ENCODE assay signal across 30 cellular contexts in genomic region chr11:14793546-14793945, GRCh38.
DNase-seq lines count a peak whose midpoint lies in the region; ATAC-seq, FAIRE-seq and TF ChIP-seq lines count a peak whose summit lies in the region.
"Had no signal": no experiment of that assay in that cellular context is flagged by ENCODE, and none has a peak within 500 bp of the region (broad histone marks: within the 10 kb centered on the region; RNA-seq: fewer than 3 reads in every experiment).

No MANE protein-coding gene starts in this region.

- no peaks in the 10 kb centered on the region for H3K9me1 ChIP-seq in K562 (ENCODE audit: control insufficient read depth, insufficient read depth, low read length)

- TF ChIP-seq CTCF in SK-N-SH (IDR thresholded peaks at IDR 0.05): no peak
- no peak for TF ChIP-seq CTCF in K562 (IDR thresholded peaks at IDR 0.05 in 2 of 3, conservative IDR thresholded peaks at IDR 0.05 in 1 of 3; ENCODE audit: insufficient read depth in 2 of 3, low read depth in 1 of 3, low read length in 3 of 3)
- no peak for TF ChIP-seq CTCF in Calu3 (IDR thresholded peaks at IDR 0.05; ENCODE audit: unreplicated experiment)

- H3K36me3 ChIP-seq in SK-N-SH (replicated peaks in 1 of 2; ENCODE audit: control insufficient read depth in 1 of 2, insufficient read depth in 2 of 2, low read length in 1 of 2) (no peaks in the 10 kb centered on the region), K562 (ENCODE audit: control insufficient read depth, insufficient read depth, low read length) (peaks cover 8% of the 10 kb centered on the region; the same call in 2 of the 3 replicates)
- H3K36me3 ChIP-seq: SJSA1 had no signal

- intact Hi-C loops in K562 (cut with micrococcal nuclease): loop anchor here (10.0 kb wide), 1 partner anchor 281 kb away; the partner anchor contains the start of gene CALCB
- intact Hi-C loops in Calu3 (cut with micrococcal nuclease; ENCODE audit: unreplicated experiment): loop anchor here (5.0 kb wide), 1 partner anchor 414 kb away; no protein-coding TSS in a partner anchor

- H3K27me3 Mint-ChIP-seq in Calu3 (ENCODE audit: unreplicated experiment): no peaks in the 10 kb centered on the region

- H3K27me3 ChIP-seq in SK-N-SH (ENCODE audit: insufficient read depth) (no peaks in the 10 kb centered on the region), K562 (ENCODE audit: control insufficient read depth in 2 of 2, insufficient read depth in 2 of 2, low read length in 2 of 2) (no peaks in the 10 kb centered on the region)
- H3K27me3 ChIP-seq: SJSA1 had no signal

- POLR2A ChIA-PET in SK-N-SH (lab: Yijun Ruan, JAX) (no interaction called here), K562 (lab: Yijun Ruan, JAX) (no interaction called here)

- WGBS in SK-N-SH (ENCODE audit: low lambda C conversion rate): 47% methylated on average over 2 of the region's 2 CpGs
- 38% methylated on average over 2 of the region's 2 CpGs for WGBS in K562 (ENCODE audit: insufficient coverage, low coverage, missing lambda C conversion rate)

- H3K4me1 Mint-ChIP-seq in Calu3 (ENCODE audit: low read depth, unreplicated experiment): no peaks in the 10 kb centered on the region
- H3K4me1 Mint-ChIP-seq: B cell had no signal

- in situ Hi-C loops in K562 (cut with MboI): no loop called here

- H3K79me2 ChIP-seq in SK-N-SH (ENCODE audit: insufficient read depth) (no peaks in the 10 kb centered on the region), K562 (ENCODE audit: control insufficient read depth, insufficient read depth, low read length) (no peaks in the 10 kb centered on the region)

- TF ChIP-seq EP300 in SK-N-SH (IDR thresholded peaks at IDR 0.05; ENCODE audit: borderline replicate concordance in 1 of 2, low read depth in 1 of 2, low read length in 1 of 2) (no peak), K562 (IDR thresholded peaks at IDR 0.05; ENCODE audit: low read length) (no peak)

- H3K4me3 Mint-ChIP-seq in Calu3 (ENCODE audit: low read depth, unreplicated experiment): no peak overlapping the region
- H3K4me3 Mint-ChIP-seq: B cell; CD8-positive, alpha-beta T cell; HFFc6 had no signal

- H3K9me2 ChIP-seq in SK-N-SH: no peaks in the 10 kb centered on the region

- TF ChIP-seq RAD21 in SK-N-SH (IDR thresholded peaks at IDR 0.05; ENCODE audit: low read length): no peak
- no peak for TF ChIP-seq RAD21 in K562 (CRISPR knock-in tag; conservative IDR thresholded peaks at IDR 0.05 in 1 of 2, IDR thresholded peaks at IDR 0.05 in 1 of 2)

- H3K36me3 Mint-ChIP-seq in Calu3 (ENCODE audit: insufficient read depth, unreplicated experiment): no peaks in the 10 kb centered on the region

- FAIRE-seq in K562 (lab: Jason Lieb, UNC) (no peak), GM19239 (lab: Jason Lieb, UNC) (no peak)
- FAIRE-seq: GM12891, HTR-8/SVneo had no signal

- no peak overlapping the region for H3K27ac Mint-ChIP-seq in Calu3 (ENCODE audit: unreplicated experiment)
- H3K27ac Mint-ChIP-seq: B cell, HFFc6 had no signal

- no peaks in the 10 kb centered on the region for H4K20me1 ChIP-seq in SK-N-SH (ENCODE audit: insufficient read depth)
- no peaks in the 10 kb centered on the region for H4K20me1 ChIP-seq in K562 (replicated peaks; ENCODE audit: control insufficient read depth, insufficient read depth, low read length)

- no peak for DNase-seq in SK-N-SH
- DNase-seq in NCI-H2227 (lab: John Stamatoyannopoulos, UW; ENCODE audit: unreplicated experiment): peak; percentile 29
- no peak for DNase-seq in K562 (ENCODE audit: extremely low read depth in 1 of 4, low spot score in 3 of 4)
- peak; percentile 50 for DNase-seq in putamen (ENCODE audit: low spot score)
- no peak for DNase-seq in GM19239 (ENCODE audit: insufficient read length, low spot score)
- no peak for DNase-seq in NCI-H2107 treated with DMSO at 0.1 percent for 48 hours (lab: John Stamatoyannopoulos, UW; ENCODE audit: unreplicated experiment)
- no peak for DNase-seq in Calu3
- DNase-seq: CD8-positive, alpha-beta T cell; DMS79 treated with DMSO at 0.1 percent for 48 hours; GF-D8; H7; HFFc6; KG1; MM.1S; NCI-H1048; NCI-H1417 treated with DMSO at 0.1 percent for 48 hours; NCI-H1694 treated with DMSO at 0.1 percent for 48 hours; NCI-H2081; NCI-H2171; NCI-H446; NCI-H526; Right ventricle myocardium superior; RPMI8226 had no signal

- H3K9me3 Mint-ChIP-seq in Calu3 (ENCODE audit: low read depth, unreplicated experiment): no peaks in the 10 kb centered on the region
- H3K9me3 Mint-ChIP-seq: HFFc6 had no signal

- H3K27ac ChIP-seq in SK-N-SH (ENCODE audit: low read depth in 2 of 2, low read length in 1 of 2): no peak overlapping the region
- no peak overlapping the region for H3K27ac ChIP-seq in K562 (ENCODE audit: extremely low read depth, low read depth, low read length)
- H3K27ac ChIP-seq: 22Rv1, C4-2B, SJSA1 had no signal

- H2AFZ ChIP-seq in SK-N-SH (ENCODE audit: low read depth): no peak overlapping the region
- no peak overlapping the region for H2AFZ ChIP-seq in K562 (ENCODE audit: low read depth, low read length)

- H3F3A ChIP-seq in SK-N-SH (replicated peaks; ENCODE audit: insufficient read depth): no peaks in the 10 kb centered on the region

- H3K9me3 ChIP-seq in SK-N-SH (no peaks in the 10 kb centered on the region), K562 (replicated peaks; ENCODE audit: control insufficient read depth, insufficient read depth, low read depth, low read length) (no peaks in the 10 kb centered on the region)
- H3K9me3 ChIP-seq: SJSA1 had no signal

- no peak for TF ChIP-seq POLR2A in K562 (conservative IDR thresholded peaks at IDR 0.05)

- no TSS peak for BruUV-seq in K562 (replicated peaks; lab: Mats Ljungman, UMichigan)
- BruUV-seq in Calu3 (replicated peaks; lab: Mats Ljungman, UMichigan): no TSS peak

- CTCF ChIA-PET in SK-N-SH (lab: Yijun Ruan, JAX) (no interaction called here), K562 (lab: Yijun Ruan, JAX; ENCODE audit: low intra/inter-chr PET ratio) (no interaction called here), Calu3 (lab: Charles Lee) (interaction anchor here (2.0 kb wide), 1 partner anchor 114 kb away, joined by 8 read pairs; no protein-coding TSS in a partner anchor)

- H3K4me3 ChIP-seq in SK-N-SH (ENCODE audit: low read depth in 2 of 2, low read length in 1 of 2) (no peak overlapping the region), K562 (no peak overlapping the region)
- H3K4me3 ChIP-seq: SJSA1 had no signal

- H3K4me1 ChIP-seq in SK-N-SH (ENCODE audit: control insufficient read depth in 1 of 2, insufficient read depth in 2 of 2, low read depth in 1 of 2, low read length in 1 of 2) (no peaks in the 10 kb centered on the region; a peak in 1 of 4 replicates), K562 (replicated peaks in 1 of 2; ENCODE audit: control insufficient read depth in 2 of 2, insufficient read depth in 2 of 2, low read length in 2 of 2) (no peaks in the 10 kb centered on the region)
- H3K4me1 ChIP-seq: SJSA1 had no signal

- H3K9ac ChIP-seq in SK-N-SH (no peak overlapping the region), K562 (ENCODE audit: insufficient read depth in 1 of 2, low read depth in 2 of 2, low read length in 2 of 2) (no peak overlapping the region)

- ATAC-seq in SK-N-SH treated with all-trans-retinoic acid at 6 μM for 48 hours: peak; percentile 56; the same call in 2 of the 3 replicates
- ATAC-seq in K562: no peak
- ATAC-seq: CD8-positive, alpha-beta T cell had no signal

- H3K4me2 ChIP-seq in SK-N-SH (no peak overlapping the region), K562 (ENCODE audit: insufficient read depth, low read length) (no peak overlapping the region)

TF ChIP-seq in SK-N-SH treated with all-trans-retinoic acid at 6 μM for 48 hours, 23 proteins besides CTCF, POLR2A, EP300 and RAD21 (continues in another document):
- TF ChIP-seq ISL1 (CRISPR knock-in tag; IDR thresholded peaks at IDR 0.05) (peak; percentile 73), ZC3H10 (CRISPR knock-in tag; IDR thresholded peaks at IDR 0.05) (0 out of 2 replicates have a peak, but pooled peaks have one; percentile 11), ZFP3 (CRISPR knock-in tag; IDR thresholded peaks at IDR 0.05) (no peak), BACH2 (CRISPR knock-in tag; IDR thresholded peaks at IDR 0.05; ENCODE audit: borderline replicate concordance) (no peak), ZNF565 (CRISPR knock-in tag; conservative IDR thresholded peaks at IDR 0.05; ENCODE audit: low read depth) (no peak), ESRRG (CRISPR knock-in tag; IDR thresholded peaks at IDR 0.05) (no peak)

TF ChIP-seq in SK-N-SH, 30 proteins besides CTCF, POLR2A, EP300 and RAD21 (continues in another document):
- no peak for TF ChIP-seq FOSL2 (IDR thresholded peaks at IDR 0.05; ENCODE audit: borderline replicate concordance, low read depth)

TF ChIP-seq in K562, 482 proteins besides CTCF, POLR2A, EP300 and RAD21:
- TF ChIP-seq SNRNP70 (optimal IDR thresholded peaks at IDR 0.05; ENCODE audit: low read depth, low read length) (no peak), HIVEP1 (CRISPR knock-in tag; IDR thresholded peaks at IDR 0.05) (no peak), CHD4 (IDR thresholded peaks at IDR 0.05; ENCODE audit: insufficient read depth, insufficient replicate concordance, low read depth, low read length, poor library complexity, severe bottlenecking) (no peak), RFX1 (IDR thresholded peaks at IDR 0.05) (peak; percentile 11; the same call in 1 of the 2 replicates), CEBPB (tag; IDR thresholded peaks at IDR 0.05) (no peak), ZNF696 (CRISPR knock-in tag; conservative IDR thresholded peaks at IDR 0.05) (no peak), ZNF830 (CRISPR knock-in tag; IDR thresholded peaks at IDR 0.05) (no peak)

Comparison
In these comparisons a context has a peak if more than half of its experiments do, and no peak if none do; other contexts are left out.
1. DNase-seq: peak in NCI-H2227 (single experiment) and putamen (single experiment); none in SK-N-SH (single experiment), K562 (0 of 4), GM19239 (single experiment), NCI-H2107 treated with DMSO at 0.1 percent for 48 hours (single experiment) and Calu3 (single experiment).